ENCODE assay signal across 8 cellular contexts in genomic region chr12:30754750-30755394, GRCh38. TPM values are rescaled to one million over a fixed set of nuclear protein-coding genes. Genes with fewer than 3 reads are reported as not detected.
A peak's percentile ranks its signal among the peaks of the same experiment; 100 is the strongest.
DNase-seq lines count a peak whose midpoint lies in the region; ATAC-seq and TF ChIP-seq lines count a peak whose summit lies in the region.

CAPRIN2 (minus strand) TSS chr12:30754951; CDS start chr12:30753520, 1,431 bp downstream.

- H3K9me3 ChIP-seq in RWPE2 (ENCODE audit: severe bottlenecking): no peaks in the 10 kb centered on the region

- no peaks in the 10 kb centered on the region for H3K9me3 Mint-ChIP-seq in natural killer cell

- intact Hi-C loops in natural killer cell (cut with micrococcal nuclease): loop anchor here (1.0 to 10.0 kb wide), 4 partner anchors 40 to 1374 kb away; partner anchors contain the start of genes AMN1, ERGIC2 and IPO8

- peak within 1 kb of the TSS; percentile 94 for H3K4me3 Mint-ChIP-seq in natural killer cell

- H3K27me3 Mint-ChIP-seq in natural killer cell (ENCODE audit: low read depth in 2 of 2): no peaks in the 10 kb centered on the region

- TF ChIP-seq CTCF in RWPE2 (IDR thresholded peaks at IDR 0.05; ENCODE audit: poor library complexity, severe bottlenecking) (peak; percentile 52), natural killer cell (IDR thresholded peaks at IDR 0.05) (no peak)

- no peaks in the 10 kb centered on the region for H3K4me1 ChIP-seq in RWPE2 (ENCODE audit: insufficient read depth, poor library complexity, severe bottlenecking)

- ATAC-seq in RWPE2 (ENCODE audit: low read depth) (peak; percentile 90), natural killer cell (peak; percentile 87 to 95 (median 89))

- H3K36me3 ChIP-seq in H7 (replicated peaks; ENCODE audit: control insufficient read depth, insufficient read depth, low read length) (no peaks in the 10 kb centered on the region), RWPE2 (ENCODE audit: low read depth) (peaks cover 7% of the 10 kb centered on the region)

- H3K36me3 Mint-ChIP-seq in natural killer cell: no peaks in the 10 kb centered on the region

- DNase-seq in ELR (ENCODE audit: low read depth) (peak; percentile 95), H7 (peak; percentile 94), LoVo (ENCODE audit: low spot score) (peak; percentile 99), RWPE2 (ENCODE audit: low spot score) (peak; percentile 80), fibroblast of peridontal ligament (ENCODE audit: extremely low read depth) (peak; percentile 88), natural killer cell (peak; percentile 90)
- DNase-seq in activated T-helper 9 cell treated with anti-CD3 and anti-CD28 coated beads, Interleukin-2, amount 50 U/mL, for 16 hours (ENCODE audit: low read depth): peak; percentile 92
- peak; percentile 85 to 90 (median 89) for DNase-seq in stimulated activated naive CD4-positive, alpha-beta T cell (lab: John Stamatoyannopoulos, UW)

- H3K4me1 Mint-ChIP-seq in natural killer cell: peaks cover 23 to 43% of the 10 kb centered on the region in 2 donors

- H3K4me3 ChIP-seq in H7 (ENCODE audit: insufficient read depth, low read depth, low read length): peak within 1 kb of the TSS; percentile 77
- peak within 1 kb of the TSS; percentile 91 for H3K4me3 ChIP-seq in RWPE2 (ENCODE audit: severe bottlenecking)

- H3K27ac Mint-ChIP-seq in natural killer cell: peak within 1 kb of the TSS; percentile 82 to 87

- no peaks in the 10 kb centered on the region for H3K27me3 ChIP-seq in H7 (ENCODE audit: control insufficient read depth, insufficient read depth, low read length)
- no peaks in the 10 kb centered on the region for H3K27me3 ChIP-seq in RWPE2 (ENCODE audit: insufficient read depth, poor library complexity, severe bottlenecking)

- peak within 1 kb of the TSS; percentile 57 for H3K27ac ChIP-seq in RWPE2 (ENCODE audit: poor library complexity, severe bottlenecking)

RNA-seq across cellular contexts. Expression of gene CAPRIN2, which starts in this region (rescaled TPM):
- total RNA-seq in H7 (2014; rRNA removed; shearing (Covaris generic)): 44.0 and 71.5 TPM in 2 replicates
- total RNA-seq in natural killer cell: 10 to 100 TPM; 38.1 to 53.2 (median 38.7) TPM

Comparison
In these comparisons a context has a peak if more than half of its experiments do, and no peak if none do; other contexts are left out.
1. Peak in every context shown above with its lines: DNase-seq, ATAC-seq, H3K4me3 ChIP-seq and H3K27ac ChIP-seq.